In the genomic region with DNA sequence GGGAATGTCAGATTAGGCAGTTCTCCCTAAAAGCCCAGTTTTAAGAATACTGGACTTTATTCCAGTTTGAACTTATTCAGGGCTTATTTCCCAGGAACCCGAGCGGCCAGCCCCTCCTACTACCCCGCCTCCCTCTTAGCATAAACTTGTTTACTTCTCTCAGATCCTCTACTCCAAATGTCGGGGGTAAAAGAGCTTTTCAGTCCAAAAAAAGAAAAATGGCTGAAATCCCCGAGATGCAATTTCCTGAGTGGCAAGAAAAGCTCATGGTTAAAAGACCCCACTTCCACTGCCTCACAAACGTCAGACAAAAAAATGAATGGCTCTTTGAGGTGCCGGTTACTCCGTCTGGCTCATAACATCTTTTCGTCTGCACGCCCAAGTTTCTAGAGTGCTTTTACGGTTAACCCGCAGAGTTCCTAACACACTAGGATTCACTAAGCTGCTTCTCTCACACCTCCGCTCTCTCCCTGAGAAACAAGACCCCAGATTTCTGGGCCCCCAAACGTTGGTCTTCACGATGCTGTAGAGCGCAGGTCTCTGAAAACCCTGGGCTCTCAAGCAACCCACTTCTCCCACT, we compare ENCODE assay signal across 2 cellular contexts.
TF ChIP-seq lines count a peak whose summit lies in the region.

No MANE protein-coding gene starts in this region.

TF ChIP-seq in SK-N-SH, 30 proteins besides CTCF, POLR2A, EP300 and RAD21:
- TF ChIP-seq TAF1 (IDR thresholded peaks at IDR 0.05; ENCODE audit: borderline replicate concordance, low read depth, low read length) (peak; percentile 15; the same call in 1 of the 2 replicates), RFX5 (IDR thresholded peaks at IDR 0.05; ENCODE audit: low read length) (no peak), ELF1 (IDR thresholded peaks at IDR 0.05) (no peak), MEF2A (IDR thresholded peaks at IDR 0.05; ENCODE audit: borderline replicate concordance, low read depth) (no peak)
- TF ChIP-seq, protein P1, sequence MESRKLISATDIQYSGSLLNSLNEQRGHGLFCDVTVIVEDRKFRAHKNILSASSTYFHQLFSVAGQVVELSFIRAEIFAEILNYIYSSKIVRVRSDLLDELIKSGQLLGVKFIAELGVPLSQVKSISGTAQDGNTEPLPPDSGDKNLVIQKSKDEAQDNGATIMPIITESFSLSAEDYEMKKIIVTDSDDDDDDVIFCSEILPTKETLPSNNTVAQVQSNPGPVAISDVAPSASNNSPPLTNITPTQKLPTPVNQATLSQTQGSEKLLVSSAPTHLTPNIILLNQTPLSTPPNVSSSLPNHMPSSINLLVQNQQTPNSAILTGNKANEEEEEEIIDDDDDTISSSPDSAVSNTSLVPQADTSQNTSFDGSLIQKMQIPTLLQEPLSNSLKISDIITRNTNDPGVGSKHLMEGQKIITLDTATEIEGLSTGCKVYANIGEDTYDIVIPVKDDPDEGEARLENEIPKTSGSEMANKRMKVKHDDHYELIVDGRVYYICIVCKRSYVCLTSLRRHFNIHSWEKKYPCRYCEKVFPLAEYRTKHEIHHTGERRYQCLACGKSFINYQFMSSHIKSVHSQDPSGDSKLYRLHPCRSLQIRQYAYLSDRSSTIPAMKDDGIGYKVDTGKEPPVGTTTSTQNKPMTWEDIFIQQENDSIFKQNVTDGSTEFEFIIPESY (IDR thresholded peaks at IDR 0.05; ENCODE audit: borderline replicate concordance, low read depth), result no peak

TF ChIP-seq in endothelial cell of umbilical vein, 7 proteins besides CTCF, POLR2A, EP300 and RAD21:
- TF ChIP-seq MYC (IDR thresholded peaks at IDR 0.05; ENCODE audit: low read depth, low read length) (no peak), FOS (IDR thresholded peaks at IDR 0.05; ENCODE audit: borderline replicate concordance, insufficient read depth, low read length) (no peak), POLR2AphosphoS5 (IDR thresholded peaks at IDR 0.05; ENCODE audit: insufficient read depth, low read depth, low read length) (no peak)
